In genomic region chr14:33056213-33056612, GRCh38 we compare ENCODE assay signal across 20 cellular contexts.
"Had no signal": no experiment of that assay in that cellular context is flagged by ENCODE, and none has a peak within 500 bp of the region (broad histone marks: within the 10 kb centered on the region; RNA-seq: fewer than 3 reads in every experiment).

No MANE protein-coding gene starts in this region.

- FAIRE-seq: K562 had no signal

- H3K9me3 ChIP-seq: SJCRH30 had no signal

- H3K4me3 ChIP-seq: K562, SJCRH30 had no signal

- H3K9ac ChIP-seq: KMS-11 had no signal

- H3K36me3 ChIP-seq: SJCRH30 had no signal

- H3K27me3 ChIP-seq: SJCRH30 had no signal

- H3K4me2 ChIP-seq: KMS-11 had no signal

- DNase-seq: Kasumi-1; MM.1S; NCI-H1092 treated with DMSO at 0.1 percent for 48 hours; NCI-H1436; NCI-H187 treated with DMSO at 0.1 percent for 48 hours; NCI-H2029 treated with DMSO at 0.1 percent for 48 hours; NCI-H2171 treated with DMSO at 0.1 percent for 48 hours; NCI-H345; NCI-H446 treated with DMSO at 0.1 percent for 48 hours; NCI-H510A treated with DMSO at 0.1 percent for 48 hours; NK-92 treated with Interleukin-12 subunit alpha and Interleukin-12 subunit beta, amount 100 ng/mL, for 24 hours; PC-3; SHP77 treated with DMSO at 0.1 percent for 48 hours; SJCRH30; T-helper 2 cell had no signal

- ATAC-seq: K562, Panc1, PC-3, SK-N-SH treated with all-trans-retinoic acid at 6 μM for 48 hours had no signal

- H3K27ac ChIP-seq: KMS-11, RWPE1, SJCRH30 had no signal
